Comparison of ENCODE assay signal across 9 cellular contexts in the genomic region with DNA sequence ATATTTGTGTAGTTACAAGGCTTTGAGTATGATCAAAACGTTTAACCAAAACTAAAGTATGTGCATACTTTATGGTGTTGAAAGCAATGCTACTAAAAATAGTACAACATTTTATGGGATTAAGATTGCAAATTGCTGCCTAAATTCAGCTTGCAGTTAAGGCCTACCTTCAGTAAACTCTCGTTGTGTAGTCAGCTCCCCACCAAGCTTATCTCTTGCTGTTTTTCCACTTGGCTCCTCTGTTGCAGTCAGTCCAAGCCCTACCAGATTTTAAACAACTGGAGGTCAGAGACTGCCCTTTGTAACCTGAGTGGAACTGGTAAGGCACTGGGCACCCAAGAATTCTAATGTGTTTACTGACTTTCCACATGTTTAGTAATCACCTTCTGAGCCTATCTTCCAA. TPM values are rescaled to one million over a fixed set of nuclear protein-coding genes. Genes with fewer than 3 reads are reported as not detected.
DNase-seq lines count a peak whose midpoint lies in the region; ATAC-seq and TF ChIP-seq lines count a peak whose summit lies in the region.
"Had no signal": no experiment of that assay in that cellular context is flagged by ENCODE, and none has a peak within 500 bp of the region (broad histone marks: within the 10 kb centered on the region; RNA-seq: fewer than 3 reads in every experiment).

No MANE protein-coding gene starts in this region.

- POLR2A ChIA-PET in HEK293 (lab: Yijun Ruan, JAX): interaction anchor here (0.7 to 1.6 kb wide), 3 partner anchors 11 to 25 kb away, joined by 3 to 7 read pairs (median 3); a partner anchor contains a TSS
- POLR2A ChIA-PET in activated CD4-positive, alpha-beta memory T cell treated with anti-CD3 and anti-CD28 coated beads for 36 hours (lab: Charles Lee): no interaction called here

- H3K36me3 ChIP-seq in HEK293 (ENCODE audit: control insufficient read depth in 2 of 2, insufficient read depth in 1 of 2, low read length in 2 of 2) (no peaks in the 10 kb centered on the region), iPS DF 6.9 (ENCODE audit: control insufficient read depth, insufficient read depth, low read length) (no peaks in the 10 kb centered on the region)

- DNase-seq in activated naive CD8-positive, alpha-beta T cell treated with anti-CD3 and anti-CD28 coated beads, Interleukin-2, amount 50 U/mL, for 24 hours: no peak
- no peak for DNase-seq in iPS DF 6.9 (ENCODE audit: low read depth, low spot score)
- DNase-seq in stimulated activated naive B cell treated with anti-CD40 and anti-IgM and Interleukin-4, amounts not matched to agents 10 μg/mL and 1 μg/mL and 100 μg/mL, for 72 hours: no peak
- DNase-seq in LoVo (ENCODE audit: low spot score): no peak
- DNase-seq in activated CD4-positive, alpha-beta memory T cell treated with anti-CD3 and anti-CD28 coated beads for 36 hours: no peak
- DNase-seq: activated CD8-positive, alpha-beta memory T cell treated with anti-CD3 and anti-CD28 coated beads, Interleukin-2, amount 50 U/mL, for 48 hours had no signal

- no CpG with 5 or more reads among the region's 2 CpGs for WGBS in iPS DF 6.9 (ENCODE audit: insufficient coverage, insufficient read length)

- H3K4me3 ChIP-seq in HEK293 (ENCODE audit: low read depth, low read length): no peak overlapping the region
- H3K4me3 ChIP-seq in iPS DF 6.9 (ENCODE audit: low read length): no peak overlapping the region

- H3K4me1 ChIP-seq in HEK293 (ENCODE audit: control insufficient read depth, insufficient read depth, low read length): peaks cover 15% of the 10 kb centered on the region
- H3K4me1 ChIP-seq in iPS DF 6.9 (ENCODE audit: control insufficient read depth, insufficient read depth, low read length): peaks cover 11% of the 10 kb centered on the region

- intact Hi-C loops in activated CD4-positive, alpha-beta memory T cell treated with anti-CD3 and anti-CD28 coated beads for 36 hours (cut with micrococcal nuclease): no loop called here

- no peak overlapping the region; the same call in 1 of the 2 replicates for H3K27ac ChIP-seq in HEK293 (ENCODE audit: extremely low read depth, low read depth, low read length)
- peak overlapping the region; percentile 18 for H3K27ac ChIP-seq in iPS DF 6.9 (ENCODE audit: low read length)

- H3K9me3 Mint-ChIP-seq in activated naive CD8-positive, alpha-beta T cell treated with anti-CD3 and anti-CD28 coated beads, Interleukin-2, amount 50 U/mL, for 24 hours: no peaks in the 10 kb centered on the region
- H3K9me3 Mint-ChIP-seq in stimulated activated naive B cell treated with anti-CD40 and anti-IgM and Interleukin-4, amounts not matched to agents 10 μg/mL and 1 μg/mL and 100 μg/mL, for 72 hours: no peaks in the 10 kb centered on the region
- H3K9me3 Mint-ChIP-seq in activated CD4-positive, alpha-beta memory T cell treated with anti-CD3 and anti-CD28 coated beads for 36 hours: no peaks in the 10 kb centered on the region
- H3K9me3 Mint-ChIP-seq: stimulated activated naive CD8-positive, alpha-beta T cell treated with anti-CD3 and anti-CD28 coated beads, Interleukin-15, Interleukin-2, amounts not matched to agents 100 ng/mL and 50 ng/mL, for 24 hours had no signal

- TF ChIP-seq CTCF in HEK293 (tag by site-specific recombination; IDR thresholded peaks at IDR 0.05): no peak

- ATAC-seq in activated naive CD8-positive, alpha-beta T cell treated with anti-CD3 and anti-CD28 coated beads, Interleukin-2, amount 50 U/mL, for 24 hours: no peak
- ATAC-seq in stimulated activated naive B cell treated with anti-CD40 and anti-IgM and Interleukin-4, amounts not matched to agents 10 μg/mL and 1 μg/mL and 100 μg/mL, for 72 hours (replicated peaks): no peak
- ATAC-seq in GM18511 (IDR thresholded peaks at IDR 0.05; ENCODE audit: unreplicated experiment): no peak

- peaks cover 64% of the 10 kb centered on the region for H3K4me1 Mint-ChIP-seq in activated naive CD8-positive, alpha-beta T cell treated with anti-CD3 and anti-CD28 coated beads, Interleukin-2, amount 50 U/mL, for 24 hours
- peaks cover 36 to 54% of the 10 kb centered on the region in 2 donors for H3K4me1 Mint-ChIP-seq in stimulated activated naive B cell treated with anti-CD40 and anti-IgM and Interleukin-4, amounts not matched to agents 10 μg/mL and 1 μg/mL and 100 μg/mL, for 72 hours
- peaks cover 58% of the 10 kb centered on the region for H3K4me1 Mint-ChIP-seq in activated CD4-positive, alpha-beta memory T cell treated with anti-CD3 and anti-CD28 coated beads for 36 hours (ENCODE audit: low read depth)

- no peaks in the 10 kb centered on the region for H3K27me3 ChIP-seq in iPS DF 6.9 (ENCODE audit: control insufficient read depth, insufficient read depth, low read length)

- H3K27ac Mint-ChIP-seq in activated naive CD8-positive, alpha-beta T cell treated with anti-CD3 and anti-CD28 coated beads, Interleukin-2, amount 50 U/mL, for 24 hours: peak overlapping the region; percentile 3
- H3K27ac Mint-ChIP-seq in stimulated activated naive B cell treated with anti-CD40 and anti-IgM and Interleukin-4, amounts not matched to agents 10 μg/mL and 1 μg/mL and 100 μg/mL, for 72 hours: peak overlapping the region; percentile 57
- H3K27ac Mint-ChIP-seq in activated CD4-positive, alpha-beta memory T cell treated with anti-CD3 and anti-CD28 coated beads for 36 hours: no peak overlapping the region

- H3K4me3 Mint-ChIP-seq in activated naive CD8-positive, alpha-beta T cell treated with anti-CD3 and anti-CD28 coated beads, Interleukin-2, amount 50 U/mL, for 24 hours: no peak overlapping the region
- H3K4me3 Mint-ChIP-seq in stimulated activated naive B cell treated with anti-CD40 and anti-IgM and Interleukin-4, amounts not matched to agents 10 μg/mL and 1 μg/mL and 100 μg/mL, for 72 hours: peak overlapping the region in 1 of 2 donors; percentile 68
- H3K4me3 Mint-ChIP-seq in activated CD4-positive, alpha-beta memory T cell treated with anti-CD3 and anti-CD28 coated beads for 36 hours: no peak overlapping the region

- H3K9me3 ChIP-seq in HEK293 (ENCODE audit: control insufficient read depth, insufficient read depth, low read depth, low read length): no peaks in the 10 kb centered on the region
- H3K9me3 ChIP-seq in iPS DF 6.9 (ENCODE audit: control insufficient read depth, insufficient read depth, low read length): no peaks in the 10 kb centered on the region

- CTCF ChIA-PET in HEK293 (lab: Yijun Ruan, JAX): interaction anchor here (0.5 to 2.4 kb wide), 6 partner anchors 16 to 116 kb away, joined by 3 to 6 read pairs (median 4); no protein-coding TSS in a partner anchor
- CTCF ChIA-PET in activated CD4-positive, alpha-beta memory T cell treated with anti-CD3 and anti-CD28 coated beads for 36 hours (lab: Charles Lee): interaction anchor here (1.0 to 1.6 kb wide), 3 partner anchors 7 to 14 kb away, joined by 3 to 5 read pairs (median 3); no protein-coding TSS in a partner anchor

- no peaks in the 10 kb centered on the region for H3K27me3 Mint-ChIP-seq in activated naive CD8-positive, alpha-beta T cell treated with anti-CD3 and anti-CD28 coated beads, Interleukin-2, amount 50 U/mL, for 24 hours
- no peaks in the 10 kb centered on the region for H3K27me3 Mint-ChIP-seq in stimulated activated naive B cell treated with anti-CD40 and anti-IgM and Interleukin-4, amounts not matched to agents 10 μg/mL and 1 μg/mL and 100 μg/mL, for 72 hours
- H3K27me3 Mint-ChIP-seq in activated CD4-positive, alpha-beta memory T cell treated with anti-CD3 and anti-CD28 coated beads for 36 hours: no peaks in the 10 kb centered on the region
- H3K27me3 Mint-ChIP-seq: stimulated activated naive CD8-positive, alpha-beta T cell treated with anti-CD3 and anti-CD28 coated beads, Interleukin-15, Interleukin-2, amounts not matched to agents 100 ng/mL and 50 ng/mL, for 24 hours had no signal

- H3K36me3 Mint-ChIP-seq in activated naive CD8-positive, alpha-beta T cell treated with anti-CD3 and anti-CD28 coated beads, Interleukin-2, amount 50 U/mL, for 24 hours (ENCODE audit: low read depth): peaks cover 11% of the 10 kb centered on the region
- peaks cover 4 to 10% of the 10 kb centered on the region in 2 donors for H3K36me3 Mint-ChIP-seq in stimulated activated naive B cell treated with anti-CD40 and anti-IgM and Interleukin-4, amounts not matched to agents 10 μg/mL and 1 μg/mL and 100 μg/mL, for 72 hours
- peaks cover 16% of the 10 kb centered on the region for H3K36me3 Mint-ChIP-seq in activated CD4-positive, alpha-beta memory T cell treated with anti-CD3 and anti-CD28 coated beads for 36 hours

TF ChIP-seq in HEK293, 187 proteins besides CTCF, POLR2A, EP300 and RAD21 (continues in another document):
- TF ChIP-seq ZBTB48 (tag by site-specific recombination; IDR thresholded peaks at IDR 0.05) (no peak), ZNF571 (tag by site-specific recombination; IDR thresholded peaks at IDR 0.05) (no peak), TRIM28 (IDR thresholded peaks at IDR 0.05; ENCODE audit: borderline replicate concordance, low read length) (0 out of 2 replicates have a peak, but pooled peaks have one; percentile 66), GLIS1 (tag by site-specific recombination; IDR thresholded peaks at IDR 0.05) (peak; percentile 15; the same call in 1 of the 2 replicates), ZNF221 (tag by site-specific recombination; IDR thresholded peaks at IDR 0.05; ENCODE audit: borderline replicate concordance) (no peak)
- TF ChIP-seq, protein P1, sequence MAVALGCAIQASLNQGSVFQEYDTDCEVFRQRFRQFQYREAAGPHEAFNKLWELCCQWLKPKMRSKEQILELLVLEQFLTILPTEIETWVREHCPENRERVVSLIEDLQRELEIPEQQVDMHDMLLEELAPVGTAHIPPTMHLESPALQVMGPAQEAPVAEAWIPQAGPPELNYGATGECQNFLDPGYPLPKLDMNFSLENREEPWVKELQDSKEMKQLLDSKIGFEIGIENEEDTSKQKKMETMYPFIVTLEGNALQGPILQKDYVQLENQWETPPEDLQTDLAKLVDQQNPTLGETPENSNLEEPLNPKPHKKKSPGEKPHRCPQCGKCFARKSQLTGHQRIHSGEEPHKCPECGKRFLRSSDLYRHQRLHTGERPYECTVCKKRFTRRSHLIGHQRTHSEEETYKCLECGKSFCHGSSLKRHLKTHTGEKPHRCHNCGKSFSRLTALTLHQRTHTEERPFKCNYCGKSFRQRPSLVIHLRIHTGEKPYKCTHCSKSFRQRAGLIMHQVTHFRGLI (tag by site-specific recombination; IDR thresholded peaks at IDR 0.05): peak; percentile 94

RNA-seq across cellular contexts. Expression of a gene that starts 25.7 kb away (rescaled TPM):
- 10 to 100 TPM; 46.1 to 50.8 TPM for total RNA-seq in activated CD4-positive, alpha-beta memory T cell treated with anti-CD3 and anti-CD28 coated beads for 36 hours
